In genomic region chr1:56574794-56575193, GRCh38 we compare ENCODE assay signal across 13 cellular contexts. TPM values are rescaled to one million over a fixed set of nuclear protein-coding genes. Genes with fewer than 3 reads are reported as not detected.
DNase-seq lines count a peak whose midpoint lies in the region; ATAC-seq, FAIRE-seq and TF ChIP-seq lines count a peak whose summit lies in the region.
"Had no signal": no experiment of that assay in that cellular context is flagged by ENCODE, and none has a peak within 500 bp of the region (broad histone marks: within the 10 kb centered on the region; RNA-seq: fewer than 3 reads in every experiment).

No MANE protein-coding gene starts in this region.

- ATAC-seq in GM12878: peak; percentile 21
- ATAC-seq in right lobe of liver: no peak
- ATAC-seq: CD8-positive, alpha-beta T cell; SK-N-SH treated with all-trans-retinoic acid at 6 μM for 48 hours had no signal

- H3T11ph ChIP-seq in H9 (ENCODE audit: low read length): no peak overlapping the region

- H3K79me2 ChIP-seq in H9 (ENCODE audit: insufficient read depth, low read length) (peaks cover 60% of the 10 kb centered on the region), GM12878 (ENCODE audit: control insufficient read depth, insufficient read depth, low read length) (no peaks in the 10 kb centered on the region)

- H3K18ac ChIP-seq in H9 (ENCODE audit: insufficient read length, low read depth, low read length): no peak overlapping the region

- TF ChIP-seq EP300 in GM12878 (IDR thresholded peaks at IDR 0.05; ENCODE audit: borderline replicate concordance in 1 of 2, control insufficient read depth in 1 of 2, low read depth in 2 of 2, low read length in 2 of 2): no peak

- no peak overlapping the region for H4K8ac ChIP-seq in H9 (replicated peaks; ENCODE audit: insufficient read length, low read depth, low read length)

- H3K36me3 Mint-ChIP-seq in H9 (ENCODE audit: insufficient read depth in 1 of 3, low read depth in 3 of 3): peaks cover 0 to 9% (median 9%) of the 10 kb centered on the region in 3 experiments; a peak in 5 of 7 replicates
- H3K36me3 Mint-ChIP-seq: CD8-positive, alpha-beta T cell had no signal

- no CpG with 5 or more reads among the region's 4 CpGs for WGBS in H9 (ENCODE audit: extremely low coverage, insufficient read length, low lambda C conversion rate)
- WGBS in GM12878 (ENCODE audit: insufficient coverage, insufficient replicate concordance, low lambda C conversion rate, missing lambda C conversion rate): 68% methylated on average over 4 of the region's 4 CpGs
- WGBS in right lobe of liver (ENCODE audit: insufficient coverage, low coverage, low lambda C conversion rate, missing lambda C conversion rate): 28% methylated on average over 2 of the region's 4 CpGs

- in situ Hi-C loops in GM12878 (cut with MboI): loop anchor here (5.0 kb wide), 1 partner anchor 242 kb away; no protein-coding TSS in a partner anchor
- in situ Hi-C loops in GM13977 (cut with MboI; ENCODE audit: low pct_unique_long_range_greater_than_20kb, low sequenced_read_pairs, unreplicated experiment): loop anchor here (25.0 kb wide), 3 partner anchors 887 to 1287 kb away; no protein-coding TSS in a partner anchor

- H3K56ac ChIP-seq in H9 (ENCODE audit: insufficient read length, low read depth, low read length): no peak overlapping the region

- H2BK15ac ChIP-seq in H9 (ENCODE audit: low read depth, low read length): no peak overlapping the region

- intact Hi-C loops in GM12878 (cut with micrococcal nuclease; ENCODE audit: unreplicated experiment): loop anchor here (1.0 to 5.0 kb wide), 3 partner anchors 165 to 527 kb away; no protein-coding TSS in a partner anchor
- intact Hi-C loops in right lobe of liver (cut with DNase I): loop anchor here in 1 of 2 donors (5.0 kb wide), 1 partner anchor 122 kb away; no protein-coding TSS in a partner anchor

- H3K27ac Mint-ChIP-seq in H9: no peak overlapping the region
- H3K27ac Mint-ChIP-seq: CD8-positive, alpha-beta T cell had no signal

- no peak overlapping the region for H3K23ac ChIP-seq in H9 (ENCODE audit: insufficient read length, low read depth, low read length)

- no peak overlapping the region for H3K14ac ChIP-seq in H9 (ENCODE audit: insufficient read depth, low read length)

- no peak overlapping the region for H4K91ac ChIP-seq in H9 (ENCODE audit: insufficient read length, low read depth, low read length)

- H2AFZ ChIP-seq in H9 (ENCODE audit: low read length) (no peak overlapping the region), GM12878 (ENCODE audit: control insufficient read depth, low read depth, low read length) (no peak overlapping the region)

- DNase-seq in H9: no peak
- DNase-seq in GM12878 (ENCODE audit: low read depth, low spot score): no peak
- DNase-seq in right lobe of liver: no peak
- no peak for DNase-seq in C1 segment of cervical spinal cord (lab: John Stamatoyannopoulos, UW)
- no peak for DNase-seq in GM13977 (ENCODE audit: low spot score)
- DNase-seq in activated T-cell treated with anti-CD3 and anti-CD28 coated beads, Interleukin-2, amount 50 U/mL, for 1 hour: no peak
- DNase-seq: activated naive CD4-positive, alpha-beta T cell treated with Interleukin-2 at 50 U/mL for 16 hours; CD8-positive, alpha-beta T cell; NCI-H1105; NCI-H2227 treated with DMSO at 0.1 percent for 48 hours had no signal

- no peak overlapping the region for H2BK120ac ChIP-seq in H9 (ENCODE audit: low read depth, low read length, poor library complexity, severe bottlenecking)

- H2BK5ac ChIP-seq in H9 (ENCODE audit: insufficient read length, low read length): no peak overlapping the region

- no peaks in the 10 kb centered on the region; a peak in 1 of 5 replicates for H3K9me3 Mint-ChIP-seq in H9
- H3K9me3 Mint-ChIP-seq: CD8-positive, alpha-beta T cell had no signal

- H3K9me3 ChIP-seq in H9 (ENCODE audit: control insufficient read depth, low read depth, low read length) (no peaks in the 10 kb centered on the region), GM12878 (replicated peaks; ENCODE audit: control insufficient read depth, insufficient read depth, low read length) (no peaks in the 10 kb centered on the region), right lobe of liver (no peaks in the 10 kb centered on the region), subcutaneous abdominal adipose tissue (ENCODE audit: control insufficient read depth in 5 of 5, low read length in 5 of 5) (no peaks in the 10 kb centered on the region)

- SMC1A ChIA-PET in GM12878 (lab: Charles Lee; ENCODE audit: uncharacterized antibody, unreplicated experiment): interaction anchor here (0.6 to 19.1 kb wide), 26 partner anchors 7 to 1290 kb away, joined by 3 to 439 read pairs (median 11); no protein-coding TSS in a partner anchor

- no peak overlapping the region for H3K9ac ChIP-seq in H9 (ENCODE audit: extremely low read depth, insufficient read length, low read length)
- no peak overlapping the region for H3K9ac ChIP-seq in GM12878 (ENCODE audit: control insufficient read depth, insufficient read depth, low read length)
- H3K9ac ChIP-seq in subcutaneous abdominal adipose tissue (ENCODE audit: low read length in 5 of 5): peak overlapping the region in 2 of 5 donors; percentile 56 to 59

- H3K36me3 ChIP-seq in GM12878 (ENCODE audit: control insufficient read depth in 2 of 2, insufficient read depth in 2 of 2, low read length in 1 of 2) (no peaks in the 10 kb centered on the region), right lobe of liver (no peaks in the 10 kb centered on the region), subcutaneous abdominal adipose tissue (ENCODE audit: control insufficient read depth in 5 of 5, insufficient read depth in 5 of 5, low read length in 5 of 5) (no peaks in the 10 kb centered on the region)

- TF ChIP-seq POLR2A in GM12878 (IDR thresholded peaks at IDR 0.05; ENCODE audit: low read depth, low read length) (no peak), right lobe of liver (IDR thresholded peaks at IDR 0.05) (no peak)

- no peak overlapping the region for H3K4me3 ChIP-seq in GM12878
- peak overlapping the region in 2 of 3 donors; percentile 71 to 91 for H3K4me3 ChIP-seq in right lobe of liver
- peak overlapping the region; percentile 63 to 100 (median 97) for H3K4me3 ChIP-seq in subcutaneous abdominal adipose tissue (ENCODE audit: low read depth in 1 of 5, low read length in 5 of 5)
- H3K4me3 ChIP-seq: lung had no signal

- RAD21 ChIA-PET in GM12878 (lab: Charles Lee; ENCODE audit: unreplicated experiment): interaction anchor here (0.9 to 14.0 kb wide), 22 partner anchors 9 to 714 kb away, joined by 3 to 381 read pairs (median 4); no protein-coding TSS in a partner anchor

- H4K20me1 ChIP-seq in H9 (ENCODE audit: control insufficient read depth, insufficient read depth, insufficient read length): no peaks in the 10 kb centered on the region
- H4K20me1 ChIP-seq in GM12878 (ENCODE audit: control insufficient read depth, insufficient read depth): no peaks in the 10 kb centered on the region

- H3K27ac ChIP-seq in H9 (ENCODE audit: insufficient read length, low read depth, low read length) (no peak overlapping the region), GM12878 (ENCODE audit: control insufficient read depth, insufficient read depth) (no peak overlapping the region), right lobe of liver (peak overlapping the region; percentile 60 to 99 (median 97)), subcutaneous abdominal adipose tissue (ENCODE audit: low read depth, low read length) (peak overlapping the region; percentile 6)

- H3K79me1 ChIP-seq in H9 (ENCODE audit: insufficient read depth, low read depth, low read length, poor library complexity, severe bottlenecking): no peaks in the 10 kb centered on the region

- no peak overlapping the region for H4K5ac ChIP-seq in H9 (ENCODE audit: insufficient read length, low read depth, low read length)

- CTCF ChIA-PET in GM12878 (lab: Yijun Ruan, JAX): interaction anchor here (1.0 to 15.6 kb wide), 11 partner anchors 10 to 700 kb away, joined by 3 to 257 read pairs (median 33); no protein-coding TSS in a partner anchor

- H3K4me2 ChIP-seq in H9 (ENCODE audit: insufficient read depth, insufficient read length, low read length) (peak overlapping the region; percentile 21), GM12878 (ENCODE audit: control insufficient read depth, insufficient read depth) (no peak overlapping the region)

- H3K27me3 ChIP-seq in H9 (ENCODE audit: insufficient read depth, low read length): no peaks in the 10 kb centered on the region
- H3K27me3 ChIP-seq in GM12878 (replicated peaks in 1 of 2; ENCODE audit: control insufficient read depth in 2 of 2, insufficient read depth in 2 of 2, low read length in 1 of 2): peaks cover 0 to 14% of the 10 kb centered on the region in 2 experiments; a peak in 2 of 4 replicates
- no peaks in the 10 kb centered on the region for H3K27me3 ChIP-seq in right lobe of liver
- H3K27me3 ChIP-seq in subcutaneous abdominal adipose tissue (ENCODE audit: control insufficient read depth in 5 of 5, insufficient read depth in 4 of 5, low read length in 5 of 5): no peaks in the 10 kb centered on the region

- H3K4me1 Mint-ChIP-seq in H9: peaks cover 69 to 75% of the 10 kb centered on the region in 2 experiments

- no peak for FAIRE-seq in GM12878 (lab: Jason Lieb, UNC)

- TF ChIP-seq RAD21 in GM12878 (IDR thresholded peaks at IDR 0.05; ENCODE audit: insufficient read depth, low read depth, low read length): no peak

- H3K23me2 ChIP-seq in H9 (ENCODE audit: insufficient read length, low read depth, low read length, poor library complexity, severe bottlenecking): peaks cover 9% of the 10 kb centered on the region

- no TSS peak for BruUV-seq in GM12878 (replicated peaks; lab: Mats Ljungman, UMichigan)

- H2BK12ac ChIP-seq in H9 (ENCODE audit: insufficient read length, low read depth, low read length): no peak overlapping the region

- H3K27me3 Mint-ChIP-seq in H9 (ENCODE audit: low read depth): no peaks in the 10 kb centered on the region

- TF ChIP-seq CTCF in H9 (conservative IDR thresholded peaks at IDR 0.05) (no peak), GM12878 (IDR thresholded peaks at IDR 0.05 in 2 of 3, conservative IDR thresholded peaks at IDR 0.05 in 1 of 3; ENCODE audit: control insufficient read depth in 2 of 3, extremely low read depth in 1 of 3, insufficient read depth in 1 of 3, low read depth in 3 of 3, low read length in 3 of 3) (no peak), right lobe of liver (IDR thresholded peaks at IDR 0.05) (no peak), GM13977 (IDR thresholded peaks at IDR 0.05; ENCODE audit: extremely low read depth, insufficient read depth, missing control alignments) (no peak)

- no peak overlapping the region for H3K4me3 Mint-ChIP-seq in H9
- H3K4me3 Mint-ChIP-seq: CD8-positive, alpha-beta T cell had no signal

- no peak overlapping the region for H2AK5ac ChIP-seq in H9 (ENCODE audit: insufficient read length, low read length)

- H3K4me1 ChIP-seq in H9 (ENCODE audit: insufficient read depth, low read length): peaks cover 14% of the 10 kb centered on the region; the same call in 1 of the 2 replicates
- H3K4me1 ChIP-seq in GM12878 (ENCODE audit: control insufficient read depth, insufficient read depth, low read length): no peaks in the 10 kb centered on the region
- H3K4me1 ChIP-seq in right lobe of liver: peaks cover 0 to 64% (median 18%) of the 10 kb centered on the region in 4 donors
- peaks cover 10 to 80% (median 68%) of the 10 kb centered on the region in 5 donors for H3K4me1 ChIP-seq in subcutaneous abdominal adipose tissue (ENCODE audit: control insufficient read depth in 5 of 5, insufficient read depth in 5 of 5, low read length in 5 of 5)

- no peak overlapping the region for H2BK20ac ChIP-seq in H9 (ENCODE audit: low read depth, low read length, poor library complexity, severe bottlenecking)

- H3K4ac ChIP-seq in H9 (ENCODE audit: low read depth, low read length): no peak overlapping the region

- POLR2A ChIA-PET in GM12878 (lab: Charles Lee): interaction anchor here (1.1 to 11.8 kb wide), 5 partner anchors 13 to 243 kb away, joined by 4 to 195 read pairs (median 9); no protein-coding TSS in a partner anchor

RNA-seq across cellular contexts. Expression of gene PLPP3, which starts 4.6 kb away (rescaled TPM):
- total RNA-seq in H9 (2021): 25.3 and 26.7 TPM in 2 replicates
- total RNA-seq in GM12878 (2013; cell fraction: nucleolus; rRNA removed): 6.0 and 6.5 TPM in 2 replicates
- total RNA-seq in GM12878 (2014; rRNA removed): 11.0 and 13.2 TPM in 2 replicates
- total RNA-seq in GM12878 (2014; rRNA removed; fragmentation: Illumina TruSeq; extraction: Trizol): 9.1 and 9.7 TPM in 2 replicates
- total RNA-seq in GM12878 (2021): 9.9 and 12.1 TPM in 2 replicates
- polyA plus RNA-seq in GM12878 (2011; ENCODE audit: low read depth): 0.16 TPM
- 25.0 and 26.8 TPM in 2 replicates for polyA plus RNA-seq in GM12878 (2011; rRNA removed)
- polyA plus RNA-seq in GM12878 (2011; cell fraction: cytosol; rRNA removed): 23.2 and 27.3 TPM in 2 replicates
- 16.6 and 18.4 TPM in 2 replicates for polyA plus RNA-seq in GM12878 (2011; cell fraction: nucleus; rRNA removed)
- polyA plus RNA-seq in GM12878 (2012): 0.20 and 0.21 TPM in 2 replicates
- 11.5 and 12.1 TPM in 2 replicates for polyA plus RNA-seq in GM12878 (2014; fragmentation: Illumina TruSeq; extraction: Trizol)
- polyA plus RNA-seq in GM12878 (2014; fragmentation: Nextera tagmentation; extraction: Ambion mirVana): 1 to 10 TPM; 7.4 to 8.0 TPM
- polyA plus RNA-seq in GM12878 (2014; rRNA removed): 11.0 and 12.9 TPM in 2 replicates
- polyA plus RNA-seq in GM12878 (2016; fragmentation: Nextera tagmentation; extraction: Ambion mirVana): 1 to 10 TPM; 6.4 to 8.2 TPM
- 30.0 and 37.0 TPM in 2 replicates for polyA minus RNA-seq in GM12878 (2011; rRNA and poly(A)+ RNA removed)
- polyA minus RNA-seq in GM12878 (2011; cell fraction: cytosol; rRNA and poly(A)+ RNA removed): 8.2 and 12.4 TPM in 2 replicates
- polyA minus RNA-seq in GM12878 (2011; cell fraction: nucleus; rRNA and poly(A)+ RNA removed): 21.8 and 40.8 TPM in 2 replicates
- 100 to 1,000 TPM in 1 of 6 experiments, 10 to 100 TPM in 5; 47.8 to 118 (median 65.8) TPM for total RNA-seq in right lobe of liver
- total RNA-seq: CD8-positive, alpha-beta T cell had no signal

Comparison
In these comparisons a context has a peak if more than half of its experiments do, and no peak if none do; other contexts are left out.
1. H3K27ac ChIP-seq: peak in right lobe of liver (3 of 3) and subcutaneous abdominal adipose tissue (single experiment); none in H9 (single experiment) and GM12878 (single experiment).